ENCODE assay signal across 8 cellular contexts in the genomic region with DNA sequence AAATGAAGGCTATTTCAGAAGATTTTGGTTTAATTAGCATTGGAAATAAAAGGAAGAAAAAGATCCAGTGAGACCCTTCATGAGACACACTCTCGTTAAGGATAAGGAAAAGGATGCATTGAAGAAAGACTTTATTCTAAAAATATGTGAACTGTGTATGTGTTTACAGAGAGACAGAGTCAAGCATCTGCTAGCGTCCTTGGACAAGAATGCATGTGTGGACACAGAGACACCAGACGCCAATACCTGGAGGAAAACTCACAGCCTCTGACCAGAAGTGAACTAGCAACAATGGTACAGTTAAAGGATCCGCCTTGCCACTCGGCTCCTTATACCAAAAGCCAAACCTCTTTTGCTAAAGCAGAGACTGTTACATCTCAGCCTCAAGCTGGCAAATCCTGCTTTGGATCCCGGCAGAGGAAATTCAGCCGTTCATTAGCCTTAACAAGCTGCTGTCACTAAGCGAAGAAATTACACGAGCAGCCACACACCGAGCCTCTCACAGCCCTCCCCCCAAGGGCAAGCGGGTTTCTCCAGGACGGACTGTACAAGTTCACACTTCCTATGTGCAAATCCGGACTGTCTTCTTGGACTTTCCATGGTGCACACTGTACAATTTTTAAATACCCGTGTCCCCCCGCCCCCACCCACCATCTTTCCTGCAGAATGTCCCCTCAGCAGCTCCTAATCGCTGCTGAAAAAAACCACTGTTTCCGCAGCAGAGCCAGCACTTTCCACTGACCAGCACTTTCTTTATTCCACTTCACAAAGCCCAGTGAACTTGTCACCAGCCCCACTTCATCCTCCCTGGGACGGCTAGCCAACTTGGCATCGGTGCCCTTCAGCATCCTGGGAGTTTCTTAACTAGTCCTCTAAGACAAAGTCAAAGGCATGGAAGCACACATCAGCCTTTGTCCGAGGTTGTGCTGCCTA. TPM values are rescaled to one million over a fixed set of nuclear protein-coding genes. Genes with fewer than 3 reads are reported as not detected.
DNase-seq lines count a peak whose midpoint lies in the region; ATAC-seq and TF ChIP-seq lines count a peak whose summit lies in the region.

No MANE protein-coding gene starts in this region.

- peak in 1 of 2 donors; percentile 25 for ATAC-seq in gastrocnemius medialis

- H3K9me3 Mint-ChIP-seq in immature natural killer cell, result no peaks in the 10 kb centered on the region

- H3K27me3 ChIP-seq in breast epithelium, result no peaks in the 10 kb centered on the region
- H3K27me3 ChIP-seq in gastrocnemius medialis, result peaks cover 0 to 9% (median 0%) of the 10 kb centered on the region in 3 donors

- in situ Hi-C loops in gastrocnemius medialis (cut with MboI; ENCODE audit: low sequenced_read_pairs in 4 of 4), result no loop called here

- peaks cover 6 to 23% (median 20%) of the 10 kb centered on the region in 3 donors for H3K27me3 Mint-ChIP-seq in immature natural killer cell (ENCODE audit: low read depth in 3 of 3)

- H3K4me1 ChIP-seq in breast epithelium (peaks cover 0 to 15% of the 10 kb centered on the region in 2 donors), gastrocnemius medialis (peaks cover 31 to 53% of the 10 kb centered on the region in 2 donors)

- H3K4me3 ChIP-seq in breast epithelium (peak overlapping the region; percentile 77 to 93 (median 90)), gastrocnemius medialis (peak overlapping the region; percentile 71 to 90 (median 78))

- H3K36me3 ChIP-seq in breast epithelium (no peaks in the 10 kb centered on the region), gastrocnemius medialis (no peaks in the 10 kb centered on the region)

- peaks cover 42 to 44% of the 10 kb centered on the region in 2 donors for H3K4me1 Mint-ChIP-seq in immature natural killer cell

- TF ChIP-seq CTCF in breast epithelium (IDR thresholded peaks at IDR 0.05), result no peak
- TF ChIP-seq CTCF in gastrocnemius medialis (IDR thresholded peaks at IDR 0.05 in 4 of 5, conservative IDR thresholded peaks at IDR 0.05 in 1 of 5), result no peak

- H3K4me3 Mint-ChIP-seq in immature natural killer cell, result peak overlapping the region; percentile 89 to 97 (median 95)

- H3K27ac Mint-ChIP-seq in immature natural killer cell, result peak overlapping the region; percentile 62 to 97 (median 96)

- no peak for TF ChIP-seq POLR2A in breast epithelium (IDR thresholded peaks at IDR 0.05)
- TF ChIP-seq POLR2A in gastrocnemius medialis (IDR thresholded peaks at IDR 0.05), result peak; percentile 21 to 39

- DNase-seq in DMS 273 (lab: John Stamatoyannopoulos, UW; ENCODE audit: unreplicated experiment) (peak; percentile 74), DMS 273 treated with DMSO at 0.1 percent for 48 hours (lab: John Stamatoyannopoulos, UW) (no peak), NCI-H526 treated with DMSO at 0.1 percent for 48 hours (lab: John Stamatoyannopoulos, UW) (peak; percentile 13), breast epithelium (ENCODE audit: low spot score in 2 of 2) (peak in 1 of 2 donors; percentile 64), immature natural killer cell (peak in 2 of 3 donors; percentile 15 to 30), gastrocnemius medialis (peak; percentile 49 to 56), HUDEP-2 (lab: John Stamatoyannopoulos, UW; ENCODE audit: unreplicated experiment in 76 of 76) (no peak), NCI-H345 treated with DMSO at 0.1 percent for 48 hours (lab: John Stamatoyannopoulos, UW; ENCODE audit: unreplicated experiment) (no peak)

- H3K27ac ChIP-seq in breast epithelium (peak overlapping the region; percentile 100), gastrocnemius medialis (peak overlapping the region; percentile 97 to 100 (median 100))

- no peaks in the 10 kb centered on the region for H3K36me3 Mint-ChIP-seq in immature natural killer cell

- intact Hi-C loops in breast epithelium (cut with DNase I; ENCODE audit: low total_unique reads), result no loop called here
- intact Hi-C loops in gastrocnemius medialis (cut with DNase I; ENCODE audit: low total_unique reads), result loop anchor here (5.0 to 10.0 kb wide), 3 partner anchors 72 to 179 kb away; no protein-coding TSS in a partner anchor

- H3K9me3 ChIP-seq in breast epithelium, result no peaks in the 10 kb centered on the region
- H3K9me3 ChIP-seq in gastrocnemius medialis, result no peaks in the 10 kb centered on the region

RNA-seq across cellular contexts. Expression of gene KLF7, which starts 1.7 kb away (rescaled TPM):
- total RNA-seq in breast epithelium (10 to 100 TPM; 21.0 to 40.7 (median 37.3) TPM), gastrocnemius medialis (10 to 100 TPM in 1 of 4 donors, 1 to 10 TPM in 3; 6.8 to 12.0 (median 7.6) TPM)
- polyA plus RNA-seq in immature natural killer cell, result 10 to 100 TPM in 1 of 3 donors, 1 to 10 TPM in 2; 3.5 to 10.2 (median 6.7) TPM

Comparison
In these comparisons a context has a peak if more than half of its experiments do, and no peak if none do; other contexts are left out.
1. DNase-seq: peak in DMS 273 (single experiment), NCI-H526 treated with DMSO at 0.1 percent for 48 hours (single experiment), immature natural killer cell (2 of 3) and gastrocnemius medialis (2 of 2); none in DMS 273 treated with DMSO at 0.1 percent for 48 hours (single experiment), HUDEP-2 (0 of 76) and NCI-H345 treated with DMSO at 0.1 percent for 48 hours (single experiment).